ENCODE assay signal across 8 cellular contexts in genomic region chr10:31320598-31321211, GRCh38. TPM values are rescaled to one million over a fixed set of nuclear protein-coding genes. Genes with fewer than 3 reads are reported as not detected.
DNase-seq lines count a peak whose midpoint lies in the region; ATAC-seq, FAIRE-seq and TF ChIP-seq lines count a peak whose summit lies in the region.

No MANE protein-coding gene starts in this region.

- CTCF ChIA-PET in endothelial cell of umbilical vein (lab: Charles Lee): interaction anchor here (1.0 to 1.1 kb wide), 5 partner anchors 170 to 568 kb away, joined by 3 to 11 read pairs (median 4); partner anchors contain the start of gene ZNF438

- H3K9me3 ChIP-seq in endothelial cell of umbilical vein (replicated peaks; ENCODE audit: control insufficient read depth, insufficient read depth, low read length) (no peaks in the 10 kb centered on the region), thyroid gland (no peaks in the 10 kb centered on the region)

- TF ChIP-seq CTCF in endothelial cell of umbilical vein (IDR thresholded peaks at IDR 0.05; ENCODE audit: extremely low read depth in 1 of 2, insufficient read depth in 1 of 2, low read depth in 1 of 2, low read length in 2 of 2) (no peak), thyroid gland (IDR thresholded peaks at IDR 0.05) (peak in 2 of 6 experiments; percentile 10 to 19)

- H3K9me1 ChIP-seq in endothelial cell of umbilical vein (replicated peaks; ENCODE audit: control insufficient read depth, extremely low read depth, insufficient read depth, low read length): peaks cover 3% of the 10 kb centered on the region

- WGBS in thyroid gland, 2 donors: 1% methylated on average over 42 to 43 of the region's 43 CpGs

- BruUV-seq in endothelial cell of umbilical vein (replicated peaks; lab: Mats Ljungman, UMichigan): no TSS peak

- FAIRE-seq in endothelial cell of umbilical vein (lab: Jason Lieb, UNC): no peak

- peaks cover 17% of the 10 kb centered on the region for H4K20me1 ChIP-seq in endothelial cell of umbilical vein (replicated peaks; ENCODE audit: control insufficient read depth, extremely low read depth, insufficient read depth, low read length)

- TF ChIP-seq POLR2A in endothelial cell of umbilical vein (IDR thresholded peaks at IDR 0.05; ENCODE audit: low read depth, low read length) (peak; percentile 54), thyroid gland (IDR thresholded peaks at IDR 0.05) (peak in 1 of 2 donors; percentile 49)

- peaks cover 81% of the 10 kb centered on the region for H3K79me2 ChIP-seq in endothelial cell of umbilical vein (ENCODE audit: control insufficient read depth, insufficient read depth, low read length)

- H3K36me3 ChIP-seq in endothelial cell of umbilical vein (ENCODE audit: control insufficient read depth in 2 of 2, extremely low read depth in 1 of 2, insufficient read depth in 2 of 2, low read length in 2 of 2) (no peaks in the 10 kb centered on the region), thyroid gland (no peaks in the 10 kb centered on the region)

- intact Hi-C loops in endothelial cell of umbilical vein (cut with micrococcal nuclease): loop anchor here (1.0 to 10.0 kb wide), 6 partner anchors 107 to 536 kb away; no protein-coding TSS in a partner anchor
- intact Hi-C loops in thyroid gland (cut with DNase I): no loop called here

- peak overlapping the region; percentile 99 for H3K4me2 ChIP-seq in endothelial cell of umbilical vein (ENCODE audit: insufficient read depth, low read length)

- H2AFZ ChIP-seq in endothelial cell of umbilical vein (ENCODE audit: low read depth, low read length): no peak overlapping the region

- H3K4me1 ChIP-seq in endothelial cell of umbilical vein (ENCODE audit: control insufficient read depth, extremely low read depth, insufficient read depth, low read length) (peaks cover 52% of the 10 kb centered on the region), thyroid gland (peaks cover 3 to 7% of the 10 kb centered on the region in 2 donors)

- POLR2A ChIA-PET in endothelial cell of umbilical vein (lab: Charles Lee): no interaction called here

- H3K9ac ChIP-seq in endothelial cell of umbilical vein (replicated peaks; ENCODE audit: extremely low read depth, insufficient read depth, low read length): peak overlapping the region; percentile 97

- peak overlapping the region; percentile 89 for H3K27ac ChIP-seq in endothelial cell of umbilical vein (ENCODE audit: insufficient read depth, low read depth, low read length)
- H3K27ac ChIP-seq in thyroid gland: peak overlapping the region; percentile 81 to 98 (median 96)

- H3K27me3 ChIP-seq in endothelial cell of umbilical vein (ENCODE audit: control insufficient read depth in 2 of 2, insufficient read depth in 2 of 2, low read length in 2 of 2) (no peaks in the 10 kb centered on the region), thyroid gland (no peaks in the 10 kb centered on the region)

- dilution Hi-C loops in endothelial cell of umbilical vein (cut with MboI; ENCODE audit: extremely low pct_ligation_motif_present, low sequenced_read_pairs): no loop called here

- ATAC-seq in GM21390 (IDR thresholded peaks at IDR 0.05; ENCODE audit: unreplicated experiment) (peak; percentile 24), GM19467 (IDR thresholded peaks at IDR 0.05; ENCODE audit: unreplicated experiment) (no peak)

- DNase-seq in COLO668 (lab: John Stamatoyannopoulos, UW; ENCODE audit: unreplicated experiment): peak; percentile 70
- peak; percentile 47 for DNase-seq in NCI-H1105 treated with DMSO at 0.1 percent for 48 hours (lab: John Stamatoyannopoulos, UW)
- peak; percentile 68 for DNase-seq in activated CD8-positive, alpha-beta memory T cell treated with anti-CD3 and anti-CD28 coated beads, Interleukin-2, amount 50 U/mL, for 48 hours
- peak; percentile 71 for DNase-seq in endothelial cell of umbilical vein (ENCODE audit: low read depth, low spot score)
- peak; percentile 22 for DNase-seq in mucosa of gallbladder (ENCODE audit: low spot score)
- DNase-seq in thyroid gland: peak; percentile 43 to 44

- H3K4me3 ChIP-seq in endothelial cell of umbilical vein (replicated peaks in 1 of 3; ENCODE audit: insufficient read depth in 1 of 3, low read depth in 1 of 3, low read length in 3 of 3) (peak overlapping the region; percentile 88 to 96 (median 94)), thyroid gland (replicated peaks in 1 of 3) (peak overlapping the region; percentile 68 to 88 (median 71))

TF ChIP-seq in endothelial cell of umbilical vein, 7 proteins besides CTCF, POLR2A, EP300 and RAD21:
- TF ChIP-seq FOS (IDR thresholded peaks at IDR 0.05; ENCODE audit: borderline replicate concordance, insufficient read depth, low read length): no peak
- TF ChIP-seq MYC (IDR thresholded peaks at IDR 0.05; ENCODE audit: low read depth, low read length): no peak
- TF ChIP-seq MAX (IDR thresholded peaks at IDR 0.05; ENCODE audit: insufficient read depth, insufficient read length): no peak
- peak; percentile 38 for TF ChIP-seq POLR2AphosphoS5 (IDR thresholded peaks at IDR 0.05; ENCODE audit: insufficient read depth, low read depth, low read length)

RNA-seq across cellular contexts. Expression of gene ZEB1, which starts 1.7 kb away (rescaled TPM):
- 117 and 130 TPM in 2 replicates for total RNA-seq in endothelial cell of umbilical vein
- 16.2 and 19.8 TPM in 2 replicates for polyA plus RNA-seq in endothelial cell of umbilical vein
- 25.6 and 27.9 TPM in 2 replicates for polyA plus RNA-seq in endothelial cell of umbilical vein (2011; cell fraction: cytosol; rRNA removed)
- 147 and 165 TPM in 2 replicates for polyA plus RNA-seq in endothelial cell of umbilical vein (2011; cell fraction: nucleus; rRNA removed)
- 70.6 and 77.6 TPM in 2 replicates for polyA plus RNA-seq in endothelial cell of umbilical vein (2012)
- polyA minus RNA-seq in endothelial cell of umbilical vein: 125 and 132 TPM in 2 replicates
- 8.4 TPM for polyA minus RNA-seq in endothelial cell of umbilical vein (2011; cell fraction: cytosol; rRNA and poly(A)+ RNA removed)
- 450 and 456 TPM in 2 replicates for polyA minus RNA-seq in endothelial cell of umbilical vein (2011; cell fraction: nucleus; rRNA and poly(A)+ RNA removed)
- 52.5 TPM for total RNA-seq in mucosa of gallbladder
- total RNA-seq in thyroid gland: 10 to 100 TPM; 51.7 to 67.7 (median 57.9) TPM
